ENCODE assay signal across 8 cellular contexts in the genomic region with DNA sequence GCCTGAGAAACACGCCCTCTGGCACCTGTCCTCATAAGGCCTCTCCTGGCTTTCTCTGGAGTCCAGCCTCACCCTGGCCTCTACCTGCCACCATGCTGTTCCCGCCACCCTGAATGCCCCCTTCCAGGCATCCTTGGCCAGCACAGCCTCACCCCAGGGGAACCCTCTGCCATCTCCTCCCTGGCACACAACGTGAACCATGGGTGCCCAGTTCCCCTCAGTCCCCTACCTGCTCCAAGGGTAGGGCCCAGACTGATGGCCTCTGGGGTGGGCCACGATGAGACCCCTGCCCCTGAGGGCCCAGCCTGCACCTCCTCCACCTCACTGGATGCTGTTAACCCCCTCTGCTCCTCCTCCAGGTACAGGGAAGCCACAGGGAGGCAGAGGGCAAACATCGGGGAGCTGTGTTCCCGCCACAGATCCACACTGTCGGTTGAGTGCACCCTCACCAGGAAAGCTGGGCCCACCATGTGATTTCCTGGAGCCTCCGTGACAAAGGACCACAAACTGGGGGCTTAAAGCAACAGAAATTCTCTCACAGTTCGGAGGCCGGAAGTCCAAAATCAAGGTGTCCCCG.
DNase-seq lines count a peak whose midpoint lies in the region; ATAC-seq and TF ChIP-seq lines count a peak whose summit lies in the region.

No MANE protein-coding gene starts in this region.

- H3K9me2 ChIP-seq in SU-DHL-6 (replicated peaks; ENCODE audit: insufficient read depth, low read length), result no peaks in the 10 kb centered on the region

- TF ChIP-seq CTCF in SU-DHL-6 (IDR thresholded peaks at IDR 0.05; ENCODE audit: insufficient read depth, low read length, poor library complexity, severe bottlenecking), result no peak
- TF ChIP-seq CTCF in gastrocnemius medialis (IDR thresholded peaks at IDR 0.05 in 4 of 5, conservative IDR thresholded peaks at IDR 0.05 in 1 of 5), result no peak

- H3K9ac ChIP-seq in SU-DHL-6 (ENCODE audit: low read length), result no peak overlapping the region

- no peaks in the 10 kb centered on the region for H4K20me1 ChIP-seq in SU-DHL-6 (ENCODE audit: low read depth, low read length)

- WGBS in esophagus, 2 donors, result 64 to 69% methylated on average over 11 of the region's 11 CpGs

- H3F3A ChIP-seq in SU-DHL-6 (ENCODE audit: insufficient read depth), result no peaks in the 10 kb centered on the region

- peak; percentile 14 for ATAC-seq in GM18502 (IDR thresholded peaks at IDR 0.05; ENCODE audit: poor library complexity, unreplicated experiment)
- ATAC-seq in gastrocnemius medialis, result no peak
- no peak for ATAC-seq in HG03442 (IDR thresholded peaks at IDR 0.05; ENCODE audit: unreplicated experiment)
- no peak for ATAC-seq in GM18498 (IDR thresholded peaks at IDR 0.05; ENCODE audit: unreplicated experiment)

- in situ Hi-C loops in gastrocnemius medialis (cut with MboI; ENCODE audit: low sequenced_read_pairs in 4 of 4), result no loop called here

- TF ChIP-seq POLR2A in gastrocnemius medialis (IDR thresholded peaks at IDR 0.05), result peak in 1 of 2 donors; percentile 34

- H3K27ac ChIP-seq in SU-DHL-6 (ENCODE audit: low read depth, low read length) (no peak overlapping the region), esophagus (ENCODE audit: low read depth in 2 of 2, low read length in 1 of 2) (peak overlapping the region; percentile 28 to 50), gastrocnemius medialis (peak overlapping the region; percentile 65 to 85 (median 80))

- no peaks in the 10 kb centered on the region for H3K27me3 ChIP-seq in SU-DHL-6 (ENCODE audit: low read length)
- H3K27me3 ChIP-seq in esophagus (ENCODE audit: control insufficient read depth in 1 of 2, insufficient read depth in 2 of 2, low read length in 2 of 2), result no peaks in the 10 kb centered on the region
- H3K27me3 ChIP-seq in gastrocnemius medialis, result peaks cover 0 to 4% (median 0%) of the 10 kb centered on the region in 3 donors

- H3K36me3 ChIP-seq in SU-DHL-6 (ENCODE audit: low read length), result no peaks in the 10 kb centered on the region
- H3K36me3 ChIP-seq in esophagus (ENCODE audit: control insufficient read depth in 2 of 2, insufficient read depth in 2 of 2, low read length in 1 of 2), result no peaks in the 10 kb centered on the region
- no peaks in the 10 kb centered on the region for H3K36me3 ChIP-seq in gastrocnemius medialis

- H3K4me2 ChIP-seq in SU-DHL-6 (ENCODE audit: low read depth, low read length, poor library complexity, severe bottlenecking), result no peak overlapping the region

- peaks cover 0 to 5% of the 10 kb centered on the region in 2 donors for H3K4me1 ChIP-seq in esophagus (ENCODE audit: control insufficient read depth in 2 of 2, insufficient read depth in 2 of 2, low read length in 1 of 2)
- no peaks in the 10 kb centered on the region for H3K4me1 ChIP-seq in gastrocnemius medialis

- DNase-seq in gastrocnemius medialis (no peak), GM03348 (ENCODE audit: low spot score) (no peak)
- DNase-seq in central memory CD4-positive, alpha-beta T cell, result no peak

- H3K9me3 ChIP-seq in SU-DHL-6 (ENCODE audit: insufficient read depth, low read length) (no peaks in the 10 kb centered on the region), esophagus (ENCODE audit: control insufficient read depth in 2 of 2, insufficient read depth in 1 of 2, low read depth in 1 of 2, low read length in 1 of 2) (no peaks in the 10 kb centered on the region), gastrocnemius medialis (no peaks in the 10 kb centered on the region)

- H3K4me3 ChIP-seq in SU-DHL-6 (ENCODE audit: insufficient read depth, low read length, poor library complexity, severe bottlenecking) (no peak overlapping the region), esophagus (ENCODE audit: low read depth in 1 of 2, low read length in 2 of 2) (no peak overlapping the region), gastrocnemius medialis (peak overlapping the region in 3 of 4 donors; percentile 13 to 58 (median 24))

- H2AFZ ChIP-seq in SU-DHL-6 (ENCODE audit: low read depth, low read length, severe bottlenecking), result peak overlapping the region; percentile 90

- H3K79me2 ChIP-seq in SU-DHL-6 (ENCODE audit: insufficient read depth, low read length), result peaks cover 36% of the 10 kb centered on the region

- intact Hi-C loops in gastrocnemius medialis (cut with DNase I; ENCODE audit: low total_unique reads), result no loop called here

Comparison
In these comparisons a context has a peak if more than half of its experiments do, and no peak if none do; other contexts are left out.
1. H3K4me3 ChIP-seq: peak in gastrocnemius medialis (3 of 4); none in SU-DHL-6 (single experiment) and esophagus (0 of 2).